In the genomic region with DNA sequence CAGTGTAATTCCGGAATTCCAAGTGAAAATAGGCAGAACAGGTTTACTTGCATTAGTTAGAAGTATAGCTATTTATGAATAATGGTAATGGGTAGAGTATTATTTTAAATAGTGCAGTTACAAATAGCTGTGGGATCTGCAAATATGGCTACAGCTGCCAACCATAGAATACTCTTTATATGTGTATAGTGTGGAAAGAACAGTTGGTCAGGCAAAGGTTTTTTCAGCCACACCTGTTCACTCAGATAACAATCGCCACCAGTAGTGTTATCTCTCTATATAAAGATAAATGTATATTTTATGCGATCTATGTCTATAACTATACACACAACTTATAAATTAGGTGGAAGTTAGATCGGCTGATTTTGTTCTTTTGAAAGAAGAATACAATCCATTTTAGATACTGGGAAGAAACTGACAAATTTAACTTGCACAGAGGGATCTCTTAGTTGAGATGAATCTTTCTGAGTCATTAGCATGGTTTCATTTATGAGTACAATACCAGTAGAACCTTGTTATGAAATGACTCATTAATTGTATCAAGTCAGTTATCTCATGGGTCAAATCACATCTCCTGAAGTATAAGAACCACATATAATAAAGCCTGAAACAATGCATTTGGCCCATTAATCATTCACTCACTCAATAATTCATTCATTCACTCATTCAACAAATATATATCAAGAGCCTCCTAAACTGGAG, we compare ENCODE assay signal across 19 cellular contexts.
DNase-seq lines count a peak whose midpoint lies in the region; ATAC-seq and TF ChIP-seq lines count a peak whose summit lies in the region.
"Had no signal": no experiment of that assay in that cellular context is flagged by ENCODE, and none has a peak within 500 bp of the region (broad histone marks: within the 10 kb centered on the region; RNA-seq: fewer than 3 reads in every experiment).

No MANE protein-coding gene starts in this region.

- H3K4me1 ChIP-seq in foreskin keratinocyte: no peaks in the 10 kb centered on the region

- ATAC-seq in stimulated activated naive CD8-positive, alpha-beta T cell treated with anti-CD3 and anti-CD28 coated beads, Interleukin-15, amount 100 ng/mL, for 72 hours: peak; percentile 77
- no peak for ATAC-seq in stimulated activated naive CD8-positive, alpha-beta T cell treated with anti-CD3 and anti-CD28 coated beads, Interleukin-15, Interleukin-2, amounts not matched to agents 100 U/mL and 50 U/mL, for 24 hours
- peak; percentile 95 for ATAC-seq in foreskin keratinocyte
- no peak for ATAC-seq in GM18909 (IDR thresholded peaks at IDR 0.05; ENCODE audit: poor library complexity, unreplicated experiment)
- ATAC-seq: sciatic nerve, T-cell had no signal

- no peak overlapping the region for H3K27ac ChIP-seq in foreskin keratinocyte
- H3K27ac ChIP-seq: C4-2B, left ventricle myocardium inferior had no signal

- no peak for DNase-seq in stimulated activated naive CD8-positive, alpha-beta T cell treated with anti-CD3 and anti-CD28 coated beads, Interleukin-15, amount 100 ng/mL, for 72 hours
- DNase-seq in stimulated activated naive CD8-positive, alpha-beta T cell treated with anti-CD3 and anti-CD28 coated beads, Interleukin-15, Interleukin-2, amounts not matched to agents 100 U/mL and 50 U/mL, for 24 hours: no peak
- peak; percentile 11 for DNase-seq in RKO (ENCODE audit: low spot score)
- DNase-seq in foreskin keratinocyte: peak; percentile 17 to 70
- no peak for DNase-seq in SIG-M5 (lab: John Stamatoyannopoulos, UW)
- DNase-seq in GM20000 (ENCODE audit: low spot score): no peak
- DNase-seq in C1 segment of cervical spinal cord (lab: John Stamatoyannopoulos, UW): no peak
- DNase-seq: activated CD4-positive, alpha-beta T cell treated with anti-CD3 and anti-CD28 coated beads for 4 hours; H7; head of caudate nucleus; KBM-7; left ventricle myocardium inferior; NCI-H187 treated with DMSO at 0.1 percent for 48 hours; nephron progenitor cell; stimulated activated CD8-positive, alpha-beta memory T cell treated with anti-CD3 and anti-CD28 coated beads, Interleukin-4, amount 100 ng/mL, for 48 hours; T-cell had no signal

- H3K4me1 Mint-ChIP-seq in stimulated activated naive CD8-positive, alpha-beta T cell treated with anti-CD3 and anti-CD28 coated beads, Interleukin-15, amount 100 ng/mL, for 72 hours: no peaks in the 10 kb centered on the region
- H3K4me1 Mint-ChIP-seq: T-cell had no signal

- H3K4me3 Mint-ChIP-seq in stimulated activated naive CD8-positive, alpha-beta T cell treated with anti-CD3 and anti-CD28 coated beads, Interleukin-15, amount 100 ng/mL, for 72 hours: no peak overlapping the region
- H3K4me3 Mint-ChIP-seq: nephron progenitor cell, T-cell had no signal

- H3K9me3 Mint-ChIP-seq in stimulated activated naive CD8-positive, alpha-beta T cell treated with anti-CD3 and anti-CD28 coated beads, Interleukin-15, amount 100 ng/mL, for 72 hours: peaks cover 0 to 5% of the 10 kb centered on the region in 2 donors
- H3K9me3 Mint-ChIP-seq: nephron progenitor cell, T-cell had no signal

- H3K27me3 ChIP-seq in foreskin keratinocyte: no peaks in the 10 kb centered on the region

- H3K27me3 Mint-ChIP-seq in stimulated activated naive CD8-positive, alpha-beta T cell treated with anti-CD3 and anti-CD28 coated beads, Interleukin-15, amount 100 ng/mL, for 72 hours: no peaks in the 10 kb centered on the region
- H3K27me3 Mint-ChIP-seq: T-cell had no signal

- H3K27ac Mint-ChIP-seq in stimulated activated naive CD8-positive, alpha-beta T cell treated with anti-CD3 and anti-CD28 coated beads, Interleukin-15, amount 100 ng/mL, for 72 hours: no peak overlapping the region
- H3K27ac Mint-ChIP-seq: nephron progenitor cell, T-cell had no signal

- TF ChIP-seq CTCF in foreskin keratinocyte (conservative IDR thresholded peaks at IDR 0.05) (no peak), GM20000 (IDR thresholded peaks at IDR 0.05; ENCODE audit: extremely low read depth, missing control alignments) (no peak)

Comparison
In these comparisons a context has a peak if more than half of its experiments do, and no peak if none do; other contexts are left out.
1. ATAC-seq: peak in stimulated activated naive CD8-positive, alpha-beta T cell treated with anti-CD3 and anti-CD28 coated beads, Interleukin-15, amount 100 ng/mL, for 72 hours (single experiment) and foreskin keratinocyte (single experiment); none in stimulated activated naive CD8-positive, alpha-beta T cell treated with anti-CD3 and anti-CD28 coated beads, Interleukin-15, Interleukin-2, amounts not matched to agents 100 U/mL and 50 U/mL, for 24 hours (single experiment) and GM18909 (single experiment).
2. DNase-seq: peak in RKO (single experiment) and foreskin keratinocyte (2 of 2); none in stimulated activated naive CD8-positive, alpha-beta T cell treated with anti-CD3 and anti-CD28 coated beads, Interleukin-15, amount 100 ng/mL, for 72 hours (0 of 2), stimulated activated naive CD8-positive, alpha-beta T cell treated with anti-CD3 and anti-CD28 coated beads, Interleukin-15, Interleukin-2, amounts not matched to agents 100 U/mL and 50 U/mL, for 24 hours (single experiment), SIG-M5 (single experiment), GM20000 (single experiment) and C1 segment of cervical spinal cord (0 of 14).